8 cellular contexts compared by ENCODE assay signal in the genomic region with DNA sequence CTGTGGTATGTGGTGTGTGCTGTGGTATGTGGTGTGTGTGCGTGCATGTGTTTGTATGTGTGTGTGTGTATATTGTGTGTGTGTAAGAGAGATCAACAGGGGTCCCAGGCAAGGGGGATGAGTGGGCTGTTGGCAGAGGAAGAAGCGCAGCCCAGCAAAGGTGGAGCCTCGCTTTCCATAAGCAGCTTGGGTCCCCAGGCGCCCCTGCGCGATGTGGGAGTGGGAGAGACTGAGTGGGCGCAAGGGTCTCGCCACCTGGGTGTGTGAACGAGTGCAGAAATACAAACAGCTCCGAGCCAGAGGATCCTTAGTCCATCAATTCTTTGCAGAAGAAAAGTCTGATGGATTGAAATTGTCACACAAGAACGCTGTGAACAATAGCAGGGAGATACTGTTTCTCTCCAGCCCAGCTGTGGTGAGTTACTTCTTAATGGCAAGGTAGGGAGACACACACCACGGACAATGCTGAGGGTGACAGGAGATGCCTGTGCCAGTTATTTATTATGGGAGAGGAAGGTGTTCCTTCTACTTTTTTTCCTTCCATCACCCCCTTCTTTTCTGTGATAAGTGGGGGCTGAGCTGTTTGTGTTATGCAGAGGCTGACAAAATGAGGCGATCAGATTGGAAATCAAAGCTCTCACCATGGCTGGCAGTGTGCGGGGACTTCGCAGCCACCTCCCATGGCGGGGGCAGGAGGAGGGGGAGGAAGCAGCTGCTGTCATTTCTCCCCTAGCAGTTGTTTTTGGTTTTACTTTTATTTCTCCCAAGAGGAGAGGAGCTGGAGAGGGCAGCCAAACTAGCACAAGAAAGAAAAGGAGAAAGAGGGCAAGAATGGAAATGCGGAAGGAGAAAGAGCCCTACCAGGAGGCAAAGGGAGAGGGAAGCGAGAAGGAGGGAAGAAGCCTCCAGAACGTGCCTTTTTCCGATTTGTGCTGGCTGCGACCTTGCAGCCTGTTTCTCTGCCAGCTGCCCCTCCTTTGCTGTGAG.
DNase-seq lines count a peak whose midpoint lies in the region; ATAC-seq and TF ChIP-seq lines count a peak whose summit lies in the region.

No MANE protein-coding gene starts in this region.

- H3K4me2 ChIP-seq in BLaER1 treated with 17β-estradiol and CSF1 and Interleukin-3, amounts not matched to agents 10 nM and 100 nM = peak overlapping the region; percentile 69 to 92 (median 87)

- WGBS in right cardiac atrium = 18% methylated on average over 21 of the region's 21 CpGs
- WGBS in stomach, 5 donors = 16 to 22% (median 21%) methylated on average over 21 of the region's 21 CpGs

- no peak for TF ChIP-seq CTCF in stomach (IDR thresholded peaks at IDR 0.05)

- no peak for TF ChIP-seq POLR2A in stomach (IDR thresholded peaks at IDR 0.05)

- no peaks in the 10 kb centered on the region for H3K9me3 ChIP-seq in BLaER1 treated with 17β-estradiol and CSF1 and Interleukin-3, amounts not matched to agents 10 nM and 100 nM (replicated peaks in 1 of 11)
- H3K9me3 ChIP-seq in right cardiac atrium (ENCODE audit: control insufficient read depth, low read length) (no peaks in the 10 kb centered on the region), stomach (no peaks in the 10 kb centered on the region)

- peak overlapping the region in 8 of 11 experiments; percentile 28 to 70 (median 54); a peak in 16 of 22 replicates for H3K27ac ChIP-seq in BLaER1 treated with 17β-estradiol and CSF1 and Interleukin-3, amounts not matched to agents 10 nM and 100 nM
- H3K27ac ChIP-seq in right cardiac atrium (ENCODE audit: low read length) (peak overlapping the region; percentile 77), stomach (peak overlapping the region in 3 of 5 donors; percentile 7 to 54 (median 28))

- intact Hi-C loops in right cardiac atrium (cut with DNase I) (loop anchor here (5.0 to 10.0 kb wide), 6 partner anchors 91 to 261 kb away; no protein-coding TSS in a partner anchor), stomach (cut with DNase I; ENCODE audit: low total_unique reads) (no loop called here)

- H3K27me3 ChIP-seq in BLaER1 treated with 17β-estradiol and CSF1 and Interleukin-3, amounts not matched to agents 10 nM and 100 nM = no peaks in the 10 kb centered on the region
- H3K27me3 ChIP-seq in right cardiac atrium (ENCODE audit: control insufficient read depth, insufficient read depth) = no peaks in the 10 kb centered on the region
- H3K27me3 ChIP-seq in stomach = peaks cover 0 to 26% (median 6%) of the 10 kb centered on the region in 3 donors

- H4K20me1 ChIP-seq in BLaER1 treated with 17β-estradiol and CSF1 and Interleukin-3, amounts not matched to agents 10 nM and 100 nM = no peaks in the 10 kb centered on the region

- ATAC-seq in HG02885 (IDR thresholded peaks at IDR 0.05; ENCODE audit: poor library complexity, unreplicated experiment) = peak; percentile 30
- peak; percentile 49 for ATAC-seq in SK-N-SH treated with all-trans-retinoic acid at 6 μM for 48 hours
- ATAC-seq in right cardiac atrium = peak; percentile 52 to 65
- no peak for ATAC-seq in GM18519 (IDR thresholded peaks at IDR 0.05; ENCODE audit: low FRiP score, unreplicated experiment)
- ATAC-seq in HG03159 (IDR thresholded peaks at IDR 0.05; ENCODE audit: unreplicated experiment) = no peak

- H3K4me1 ChIP-seq in BLaER1 treated with 17β-estradiol and CSF1 and Interleukin-3, amounts not matched to agents 10 nM and 100 nM = peaks cover 7 to 22% (median 16%) of the 10 kb centered on the region in 10 experiments
- H3K4me1 ChIP-seq in right cardiac atrium (ENCODE audit: control insufficient read depth, insufficient read depth, low read length) (peaks cover 5% of the 10 kb centered on the region), stomach (peaks cover 0 to 24% (median 15%) of the 10 kb centered on the region in 4 donors)

- H3K36me3 ChIP-seq in BLaER1 treated with 17β-estradiol and CSF1 and Interleukin-3, amounts not matched to agents 10 nM and 100 nM = no peaks in the 10 kb centered on the region
- H3K36me3 ChIP-seq in stomach = no peaks in the 10 kb centered on the region

- DNase-seq in right cardiac atrium (peak in 2 of 3 donors; percentile 70 to 73), stomach (no peak)
- DNase-seq in activated CD4-positive, CD25-positive, alpha-beta regulatory T cell treated with anti-CD3 and anti-CD28 coated beads, Interleukin-2, amount 50 U/mL, for 72 hours = no peak

- H3K9ac ChIP-seq in BLaER1 treated with 17β-estradiol and CSF1 and Interleukin-3, amounts not matched to agents 10 nM and 100 nM = peak overlapping the region; percentile 23 to 68 (median 56); a peak in 20 of 22 replicates

- TF ChIP-seq EP300 in stomach (IDR thresholded peaks at IDR 0.05) = no peak

- peak overlapping the region; percentile 36 to 59 (median 50) for H3K4me3 ChIP-seq in BLaER1 treated with 17β-estradiol and CSF1 and Interleukin-3, amounts not matched to agents 10 nM and 100 nM
- peak overlapping the region; percentile 55 for H3K4me3 ChIP-seq in right cardiac atrium (ENCODE audit: low read length)
- peak overlapping the region; percentile 27 to 36 (median 29) for H3K4me3 ChIP-seq in stomach

TF ChIP-seq in SK-N-SH treated with all-trans-retinoic acid at 6 μM for 48 hours, 23 proteins besides CTCF, POLR2A, EP300 and RAD21:
- TF ChIP-seq, protein P1, sequence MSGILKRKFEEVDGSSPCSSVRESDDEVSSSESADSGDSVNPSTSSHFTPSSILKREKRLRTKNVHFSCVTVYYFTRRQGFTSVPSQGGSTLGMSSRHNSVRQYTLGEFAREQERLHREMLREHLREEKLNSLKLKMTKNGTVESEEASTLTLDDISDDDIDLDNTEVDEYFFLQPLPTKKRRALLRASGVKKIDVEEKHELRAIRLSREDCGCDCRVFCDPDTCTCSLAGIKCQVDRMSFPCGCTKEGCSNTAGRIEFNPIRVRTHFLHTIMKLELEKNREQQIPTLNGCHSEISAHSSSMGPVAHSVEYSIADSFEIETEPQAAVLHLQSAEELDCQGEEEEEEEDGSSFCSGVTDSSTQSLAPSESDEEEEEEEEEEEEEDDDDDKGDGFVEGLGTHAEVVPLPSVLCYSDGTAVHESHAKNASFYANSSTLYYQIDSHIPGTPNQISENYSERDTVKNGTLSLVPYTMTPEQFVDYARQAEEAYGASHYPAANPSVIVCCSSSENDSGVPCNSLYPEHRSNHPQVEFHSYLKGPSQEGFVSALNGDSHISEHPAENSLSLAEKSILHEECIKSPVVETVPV (CRISPR knock-in tag; IDR thresholded peaks at IDR 0.05) = no peak
- TF ChIP-seq ESRRG (CRISPR knock-in tag; IDR thresholded peaks at IDR 0.05) (no peak), ARNTL (CRISPR knock-in tag; IDR thresholded peaks at IDR 0.05; ENCODE audit: borderline replicate concordance, low read depth) (no peak), OSR1 (CRISPR knock-in tag; IDR thresholded peaks at IDR 0.05) (no peak), CSDC2 (CRISPR knock-in tag; IDR thresholded peaks at IDR 0.05) (no peak), ZNF70 (CRISPR knock-in tag; IDR thresholded peaks at IDR 0.05) (no peak), RARB (CRISPR knock-in tag; IDR thresholded peaks at IDR 0.05) (no peak), ZFP3 (CRISPR knock-in tag; IDR thresholded peaks at IDR 0.05) (no peak)
- TF ChIP-seq, protein P2, sequence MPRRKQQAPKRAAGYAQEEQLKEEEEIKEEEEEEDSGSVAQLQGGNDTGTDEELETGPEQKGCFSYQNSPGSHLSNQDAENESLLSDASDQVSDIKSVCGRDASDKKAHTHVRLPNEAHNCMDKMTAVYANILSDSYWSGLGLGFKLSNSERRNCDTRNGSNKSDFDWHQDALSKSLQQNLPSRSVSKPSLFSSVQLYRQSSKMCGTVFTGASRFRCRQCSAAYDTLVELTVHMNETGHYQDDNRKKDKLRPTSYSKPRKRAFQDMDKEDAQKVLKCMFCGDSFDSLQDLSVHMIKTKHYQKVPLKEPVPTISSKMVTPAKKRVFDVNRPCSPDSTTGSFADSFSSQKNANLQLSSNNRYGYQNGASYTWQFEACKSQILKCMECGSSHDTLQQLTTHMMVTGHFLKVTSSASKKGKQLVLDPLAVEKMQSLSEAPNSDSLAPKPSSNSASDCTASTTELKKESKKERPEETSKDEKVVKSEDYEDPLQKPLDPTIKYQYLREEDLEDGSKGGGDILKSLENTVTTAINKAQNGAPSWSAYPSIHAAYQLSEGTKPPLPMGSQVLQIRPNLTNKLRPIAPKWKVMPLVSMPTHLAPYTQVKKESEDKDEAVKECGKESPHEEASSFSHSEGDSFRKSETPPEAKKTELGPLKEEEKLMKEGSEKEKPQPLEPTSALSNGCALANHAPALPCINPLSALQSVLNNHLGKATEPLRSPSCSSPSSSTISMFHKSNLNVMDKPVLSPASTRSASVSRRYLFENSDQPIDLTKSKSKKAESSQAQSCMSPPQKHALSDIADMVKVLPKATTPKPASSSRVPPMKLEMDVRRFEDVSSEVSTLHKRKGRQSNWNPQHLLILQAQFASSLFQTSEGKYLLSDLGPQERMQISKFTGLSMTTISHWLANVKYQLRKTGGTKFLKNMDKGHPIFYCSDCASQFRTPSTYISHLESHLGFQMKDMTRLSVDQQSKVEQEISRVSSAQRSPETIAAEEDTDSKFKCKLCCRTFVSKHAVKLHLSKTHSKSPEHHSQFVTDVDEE (CRISPR knock-in tag; IDR thresholded peaks at IDR 0.05) = no peak

Comparison
In these comparisons a context has a peak if more than half of its experiments do, and no peak if none do; other contexts are left out.
1. ATAC-seq: peak in HG02885 (single experiment), SK-N-SH treated with all-trans-retinoic acid at 6 μM for 48 hours (single experiment) and right cardiac atrium (2 of 2); none in GM18519 (single experiment) and HG03159 (single experiment).
2. DNase-seq: peak in right cardiac atrium (2 of 3); none in stomach (single experiment) and activated CD4-positive, CD25-positive, alpha-beta regulatory T cell treated with anti-CD3 and anti-CD28 coated beads, Interleukin-2, amount 50 U/mL, for 72 hours (single experiment).
3. Peak in every context shown above with its lines, with median percentiles within 50 percentile points of each other: H3K27ac ChIP-seq and H3K4me3 ChIP-seq.